18 cellular contexts compared by ENCODE assay signal in the genomic region with DNA sequence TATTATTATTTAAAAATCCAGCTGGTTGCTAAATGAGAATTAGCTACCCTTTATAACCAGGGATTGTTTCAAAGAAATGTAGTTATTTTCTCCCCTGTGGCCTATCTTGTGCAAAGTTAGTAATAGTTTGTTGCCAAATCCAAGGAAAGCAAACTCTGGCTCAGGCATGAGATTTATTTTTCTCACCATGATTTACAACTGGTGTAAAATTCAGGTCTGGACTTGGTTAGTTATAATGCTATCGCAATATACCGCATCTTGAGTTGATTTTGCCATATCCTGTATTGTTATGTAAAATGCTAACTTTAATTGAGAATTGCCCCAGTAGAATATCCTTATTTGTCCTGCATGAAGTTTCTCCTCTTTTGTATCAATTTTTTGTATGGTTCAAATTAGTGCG.
A peak's percentile ranks its signal among the peaks of the same experiment; 100 is the strongest.
DNase-seq lines count a peak whose midpoint lies in the region; ATAC-seq, FAIRE-seq and TF ChIP-seq lines count a peak whose summit lies in the region.
"Had no signal": no experiment of that assay in that cellular context is flagged by ENCODE, and none has a peak within 500 bp of the region (broad histone marks: within the 10 kb centered on the region; RNA-seq: fewer than 3 reads in every experiment).

No MANE protein-coding gene starts in this region.

- H2AFZ ChIP-seq in HepG2 (ENCODE audit: low read length) = no peak overlapping the region

- TF ChIP-seq POLR2A in HepG2 (IDR thresholded peaks at IDR 0.05; ENCODE audit: insufficient read depth in 1 of 2, low read depth in 2 of 2, low read length in 2 of 2) (no peak), vagina (IDR thresholded peaks at IDR 0.05) (no peak)

- DNase-seq in HepG2 (ENCODE audit: low spot score) = no peak
- DNase-seq in fibroblast of pulmonary artery (ENCODE audit: low read depth) = peak; percentile 53
- DNase-seq in sciatic nerve (ENCODE audit: low spot score) = no peak
- no peak for DNase-seq in vagina (ENCODE audit: extremely low spot score in 2 of 2)
- no peak for DNase-seq in amygdala (lab: John Stamatoyannopoulos, UW)
- no peak for DNase-seq in D721Med (ENCODE audit: insufficient read length, low spot score)
- no peak for DNase-seq in retina
- DNase-seq: activated CD8-positive, alpha-beta memory T cell treated with anti-CD3 and anti-CD28 coated beads for 24 hours; Caco-2; hypothalamus; naive thymus-derived CD4-positive, alpha-beta T cell; NCI-H1105; NCI-H748 treated with DMSO at 0.1 percent for 48 hours; stimulated activated CD4-positive, alpha-beta T cell treated with anti-CD3 and anti-CD28 coated beads, Interleukin-1b, Interleukin-23, amount 100 ng/mL, for 48 hours had no signal

- TF ChIP-seq CTCF in liver (IDR thresholded peaks at IDR 0.05; ENCODE audit: low read depth, low read length, missing input control) = no peak
- no peak for TF ChIP-seq CTCF in HepG2 (CRISPR knock-in tag; IDR thresholded peaks at IDR 0.05)
- TF ChIP-seq CTCF in fibroblast of pulmonary artery (IDR thresholded peaks at IDR 0.05; ENCODE audit: low read length, missing control alignments) = no peak
- no peak for TF ChIP-seq CTCF in vagina (IDR thresholded peaks at IDR 0.05)
- TF ChIP-seq CTCF in D721Med (IDR thresholded peaks at IDR 0.05; ENCODE audit: insufficient read depth, missing control alignments) = no peak

- no peak for ATAC-seq in HepG2
- peak; percentile 26 for ATAC-seq in sciatic nerve
- ATAC-seq: activated T-helper 17 cell treated with anti-CD3 and anti-CD28 coated beads, Interleukin-2, amount 50 U/mL, for 72 hours; naive thymus-derived CD4-positive, alpha-beta T cell had no signal

- intact Hi-C loops in HepG2 (cut with micrococcal nuclease; ENCODE audit: unreplicated experiment) = no loop called here
- intact Hi-C loops in sciatic nerve (cut with DNase I) = no loop called here
- intact Hi-C loops in vagina (cut with DNase I) = loop anchor here (10.0 kb wide), 2 partner anchors 68 to 238 kb away; partner anchors contain the start of gene SOCS2

- in situ Hi-C loops in HepG2 (cut with HindIII; ENCODE audit: extremely low pct_ligation_motif_present, low pct_unique_long_range_greater_than_20kb) = no loop called here

- no peak overlapping the region for H3K4me3 ChIP-seq in liver (ENCODE audit: low read depth in 1 of 3, low read length in 3 of 3)
- H3K4me3 ChIP-seq in HepG2 (replicated peaks in 1 of 3; ENCODE audit: insufficient read depth in 1 of 3, low read depth in 2 of 3, low read length in 3 of 3) = no peak overlapping the region
- no peak overlapping the region for H3K4me3 ChIP-seq in fibroblast of pulmonary artery (replicated peaks; ENCODE audit: low read depth, low read length)
- H3K4me3 ChIP-seq in vagina = no peak overlapping the region

- H3K36me3 ChIP-seq in liver (ENCODE audit: control insufficient read depth in 4 of 4, insufficient read depth in 3 of 4, low read depth in 1 of 4, low read length in 3 of 4) (no peaks in the 10 kb centered on the region), HepG2 (replicated peaks in 1 of 2; ENCODE audit: control insufficient read depth in 1 of 2, insufficient read depth in 2 of 2, low read length in 2 of 2) (no peaks in the 10 kb centered on the region), vagina (no peaks in the 10 kb centered on the region)

- no peaks in the 10 kb centered on the region for H4K20me1 ChIP-seq in HepG2 (ENCODE audit: insufficient read depth, low read length)

- FAIRE-seq in HepG2 (lab: Jason Lieb, UNC) (no peak), D721Med (lab: Jason Lieb, UNC) (no peak)
- FAIRE-seq: astrocyte had no signal

- CTCF ChIA-PET in HepG2 (lab: Yijun Ruan, JAX; ENCODE audit: low intra/inter-chr PET ratio, low total read pairs) = no interaction called here

- no TSS peak for BruUV-seq in HepG2 (replicated peaks; lab: Mats Ljungman, UMichigan)

- H3K4me1 ChIP-seq in liver (ENCODE audit: control insufficient read depth in 4 of 4, insufficient read depth in 4 of 4, low read length in 3 of 4) (peaks cover 8 to 37% (median 25%) of the 10 kb centered on the region in 4 donors), HepG2 (ENCODE audit: insufficient read depth, low read length) (peaks cover 19% of the 10 kb centered on the region), vagina (peaks cover 59% of the 10 kb centered on the region)

- no peak overlapping the region for H3K9ac ChIP-seq in liver (ENCODE audit: low read depth in 1 of 2, low read length in 2 of 2)
- no peak overlapping the region for H3K9ac ChIP-seq in HepG2 (ENCODE audit: insufficient read depth, low read depth, low read length)

- WGBS in liver = 69% methylated on average over 3 of the region's 3 CpGs
- 94% methylated on average over 3 of the region's 3 CpGs for WGBS in HepG2 (ENCODE audit: low lambda C conversion rate)

- no peak for TF ChIP-seq RAD21 in liver (IDR thresholded peaks at IDR 0.05)
- TF ChIP-seq RAD21 in HepG2 (CRISPR knock-in tag; IDR thresholded peaks at IDR 0.05) = no peak

- no peaks in the 10 kb centered on the region for H3K79me2 ChIP-seq in HepG2 (ENCODE audit: insufficient read depth, low read length)

- POLR2A ChIA-PET in HepG2 (lab: Yijun Ruan, JAX) = no interaction called here

- H3K9me3 ChIP-seq in liver (ENCODE audit: control insufficient read depth in 4 of 4, low read length in 3 of 4) = no peaks in the 10 kb centered on the region
- no peaks in the 10 kb centered on the region for H3K9me3 ChIP-seq in HepG2 (ENCODE audit: low read length)
- no peaks in the 10 kb centered on the region for H3K9me3 ChIP-seq in vagina
- H3K9me3 ChIP-seq: Caco-2 had no signal

- TF ChIP-seq EP300 in HepG2 (IDR thresholded peaks at IDR 0.05; ENCODE audit: low read depth in 2 of 2, low read length in 2 of 2) (no peak), HepG2 (CRISPR knock-in tag; IDR thresholded peaks at IDR 0.05; ENCODE audit: borderline replicate concordance) (no peak)

- H3K27me3 ChIP-seq in liver (ENCODE audit: control insufficient read depth in 4 of 4, insufficient read depth in 4 of 4, low read length in 3 of 4) = no peaks in the 10 kb centered on the region
- H3K27me3 ChIP-seq in HepG2 (ENCODE audit: control insufficient read depth in 1 of 2, insufficient read depth in 2 of 2, low read length in 2 of 2) = no peaks in the 10 kb centered on the region
- no peaks in the 10 kb centered on the region for H3K27me3 ChIP-seq in vagina

- H3K27ac ChIP-seq in liver (ENCODE audit: low read depth in 1 of 2, low read length in 2 of 2) (peak overlapping the region; percentile 38 to 91), HepG2 (ENCODE audit: extremely low read length, insufficient read depth, low read length) (no peak overlapping the region), vagina (peak overlapping the region; percentile 84)
- H3K27ac ChIP-seq: epithelial cell of prostate had no signal

- H3K4me2 ChIP-seq in HepG2 (ENCODE audit: low read depth, low read length) = no peak overlapping the region

TF ChIP-seq in liver, 16 proteins besides CTCF, POLR2A, EP300 and RAD21:
- TF ChIP-seq HNF4A (conservative IDR thresholded peaks at IDR 0.05) (peak in 1 of 2 donors; percentile 4), FOXA2 (IDR thresholded peaks at IDR 0.05) (no peak), HNF4G (IDR thresholded peaks at IDR 0.05) (no peak)

TF ChIP-seq in HepG2, 621 proteins besides CTCF, POLR2A, EP300 and RAD21:
- TF ChIP-seq MXD4 (CRISPR knock-in tag; IDR thresholded peaks at IDR 0.05) = no peak
- no peak for TF ChIP-seq ZNF878 (CRISPR knock-in tag; IDR thresholded peaks at IDR 0.05)
- TF ChIP-seq SIN3A (IDR thresholded peaks at IDR 0.05; ENCODE audit: borderline replicate concordance, low read depth, low read length) = no peak
- TF ChIP-seq ZNF782 (CRISPR knock-in tag; IDR thresholded peaks at IDR 0.05; ENCODE audit: borderline replicate concordance) = no peak
- no peak for TF ChIP-seq FOXC1 (CRISPR knock-in tag; IDR thresholded peaks at IDR 0.05; ENCODE audit: borderline replicate concordance)
- TF ChIP-seq ZFY (CRISPR knock-in tag; IDR thresholded peaks at IDR 0.05) = no peak
- TF ChIP-seq, protein P1, sequence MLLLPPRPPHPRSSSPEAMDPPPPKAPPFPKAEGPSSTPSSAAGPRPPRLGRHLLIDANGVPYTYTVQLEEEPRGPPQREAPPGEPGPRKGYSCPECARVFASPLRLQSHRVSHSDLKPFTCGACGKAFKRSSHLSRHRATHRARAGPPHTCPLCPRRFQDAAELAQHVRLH (CRISPR knock-in tag; IDR thresholded peaks at IDR 0.05; ENCODE audit: borderline replicate concordance, low read depth) = no peak
- no peak for TF ChIP-seq NR2C2 (CRISPR knock-in tag; IDR thresholded peaks at IDR 0.05; ENCODE audit: borderline replicate concordance)
- TF ChIP-seq SP2 (CRISPR knock-in tag; IDR thresholded peaks at IDR 0.05) = no peak
- TF ChIP-seq ZMYM2 (CRISPR knock-in tag; IDR thresholded peaks at IDR 0.05) = no peak
- TF ChIP-seq, protein P2, sequence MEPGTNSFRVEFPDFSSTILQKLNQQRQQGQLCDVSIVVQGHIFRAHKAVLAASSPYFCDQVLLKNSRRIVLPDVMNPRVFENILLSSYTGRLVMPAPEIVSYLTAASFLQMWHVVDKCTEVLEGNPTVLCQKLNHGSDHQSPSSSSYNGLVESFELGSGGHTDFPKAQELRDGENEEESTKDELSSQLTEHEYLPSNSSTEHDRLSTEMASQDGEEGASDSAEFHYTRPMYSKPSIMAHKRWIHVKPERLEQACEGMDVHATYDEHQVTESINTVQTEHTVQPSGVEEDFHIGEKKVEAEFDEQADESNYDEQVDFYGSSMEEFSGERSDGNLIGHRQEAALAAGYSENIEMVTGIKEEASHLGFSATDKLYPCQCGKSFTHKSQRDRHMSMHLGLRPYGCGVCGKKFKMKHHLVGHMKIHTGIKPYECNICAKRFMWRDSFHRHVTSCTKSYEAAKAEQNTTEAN (CRISPR knock-in tag; conservative IDR thresholded peaks at IDR 0.05) = no peak
- no peak for TF ChIP-seq ZNF546 (CRISPR knock-in tag; conservative IDR thresholded peaks at IDR 0.05)
- TF ChIP-seq ZNF121 (CRISPR knock-in tag; IDR thresholded peaks at IDR 0.05) = no peak
- TF ChIP-seq MTF1 (CRISPR knock-in tag; IDR thresholded peaks at IDR 0.05) = no peak
- no peak for TF ChIP-seq ZNF124 (CRISPR knock-in tag; IDR thresholded peaks at IDR 0.05)
TF ChIP-seq in HepG2: peak in this region for 0.
